ENCODE assay signal across 11 cellular contexts in genomic region chr5:159095882-159096554, GRCh38. TPM values are rescaled to one million over a fixed set of nuclear protein-coding genes. Genes with fewer than 3 reads are reported as not detected.
DNase-seq lines count a peak whose midpoint lies in the region; ATAC-seq, FAIRE-seq and TF ChIP-seq lines count a peak whose summit lies in the region.
"Had no signal": no experiment of that assay in that cellular context is flagged by ENCODE, and none has a peak within 500 bp of the region (broad histone marks: within the 10 kb centered on the region; RNA-seq: fewer than 3 reads in every experiment).

No MANE protein-coding gene starts in this region.

- H3K4me1 ChIP-seq in astrocyte (ENCODE audit: insufficient read depth, low read length) (peaks cover 16% of the 10 kb centered on the region), kidney (ENCODE audit: control insufficient read depth in 1 of 2, insufficient read depth in 1 of 2, low read depth in 1 of 2, low read length in 2 of 2) (peaks cover 0 to 12% of the 10 kb centered on the region in 2 donors)

- no peak for ATAC-seq in stimulated activated naive B cell treated with anti-CD40 and anti-IgM and Interleukin-4, amounts not matched to agents 10 μg/mL and 1 μg/mL and 100 μg/mL, for 72 hours (replicated peaks)
- no peak for ATAC-seq in GM19395 (IDR thresholded peaks at IDR 0.05; ENCODE audit: unreplicated experiment)

- H3K4me3 ChIP-seq in GM12875 (ENCODE audit: low read depth, low read length) (peak overlapping the region; percentile 30), astrocyte (ENCODE audit: insufficient read depth, low read depth, low read length) (no peak overlapping the region), kidney (ENCODE audit: low read length in 2 of 2) (peak overlapping the region in 1 of 2 donors; percentile 43)
- H3K4me3 ChIP-seq: cardiac muscle cell had no signal

- H3K79me2 ChIP-seq in astrocyte (ENCODE audit: insufficient read depth, low read length) = peaks cover 33% of the 10 kb centered on the region

- no peak for DNase-seq in astrocyte (ENCODE audit: low read depth)
- DNase-seq in kidney = peak; percentile 66
- no peak for DNase-seq in stimulated activated naive B cell treated with anti-CD40 and anti-IgM and Interleukin-4, amounts not matched to agents 10 μg/mL and 1 μg/mL and 100 μg/mL, for 72 hours
- no peak for DNase-seq in NK-92 treated with Interleukin-12 subunit alpha and Interleukin-12 subunit beta, amount 100 ng/mL, for 24 hours (lab: John Stamatoyannopoulos, UW)
- no peak for DNase-seq in frontal cortex (ENCODE audit: low spot score in 2 of 2)
- DNase-seq in NCI-H128 (lab: John Stamatoyannopoulos, UW; ENCODE audit: unreplicated experiment) = no peak
- DNase-seq: GOT3, NCI-H510A treated with DMSO at 0.1 percent for 48 hours had no signal

- FAIRE-seq in astrocyte (lab: Jason Lieb, UNC) (no peak), kidney (lab: Jason Lieb, UNC) (no peak), frontal cortex (lab: Jason Lieb, UNC) (no peak)

- no peaks in the 10 kb centered on the region for H3K9me3 ChIP-seq in astrocyte (ENCODE audit: insufficient read depth, low read depth, low read length)
- H3K9me3 ChIP-seq in kidney (ENCODE audit: control insufficient read depth in 1 of 2, low read length in 2 of 2) = no peaks in the 10 kb centered on the region

- peak overlapping the region; percentile 95 for H3K4me2 ChIP-seq in astrocyte (ENCODE audit: low read length)

- H3K27ac ChIP-seq in astrocyte (ENCODE audit: low read depth, low read length) (peak overlapping the region; percentile 65), kidney (ENCODE audit: low read depth in 2 of 2, low read length in 2 of 2) (peak overlapping the region in 1 of 2 donors; percentile 92)
- H3K27ac ChIP-seq: cardiac muscle cell had no signal

- no peak overlapping the region for H3K27ac Mint-ChIP-seq in astrocyte (ENCODE audit: unreplicated experiment)
- H3K27ac Mint-ChIP-seq in stimulated activated naive B cell treated with anti-CD40 and anti-IgM and Interleukin-4, amounts not matched to agents 10 μg/mL and 1 μg/mL and 100 μg/mL, for 72 hours = peak overlapping the region; percentile 95

- H3K36me3 Mint-ChIP-seq in astrocyte (ENCODE audit: low read depth, unreplicated experiment) = no peaks in the 10 kb centered on the region
- peaks cover 62 to 73% of the 10 kb centered on the region in 2 donors for H3K36me3 Mint-ChIP-seq in stimulated activated naive B cell treated with anti-CD40 and anti-IgM and Interleukin-4, amounts not matched to agents 10 μg/mL and 1 μg/mL and 100 μg/mL, for 72 hours

- peaks cover 49% of the 10 kb centered on the region for H3K27me3 Mint-ChIP-seq in astrocyte (ENCODE audit: low read depth, unreplicated experiment)
- H3K27me3 Mint-ChIP-seq in stimulated activated naive B cell treated with anti-CD40 and anti-IgM and Interleukin-4, amounts not matched to agents 10 μg/mL and 1 μg/mL and 100 μg/mL, for 72 hours = no peaks in the 10 kb centered on the region

- H2AFZ ChIP-seq in astrocyte (ENCODE audit: low read depth, low read length) = no peak overlapping the region

- intact Hi-C loops in kidney (cut with DNase I) = no loop called here

- H3K36me3 ChIP-seq in astrocyte (ENCODE audit: insufficient read depth, low read length) (no peaks in the 10 kb centered on the region), kidney (ENCODE audit: control insufficient read depth in 1 of 2, insufficient read depth in 2 of 2, low read length in 2 of 2) (no peaks in the 10 kb centered on the region)
- H3K36me3 ChIP-seq: cardiac muscle cell had no signal

- TF ChIP-seq CTCF in GM12875 (IDR thresholded peaks at IDR 0.05; ENCODE audit: borderline replicate concordance, insufficient read depth, low read depth, low read length) (no peak), astrocyte (IDR thresholded peaks at IDR 0.05; ENCODE audit: insufficient read depth, low read depth, low read length) (no peak), kidney (IDR thresholded peaks at IDR 0.05; ENCODE audit: borderline replicate concordance, extremely low read depth, insufficient read depth) (no peak)

- H3K27me3 ChIP-seq in astrocyte (ENCODE audit: insufficient read depth, low read length) = peaks cover 24% of the 10 kb centered on the region

- peaks cover 8% of the 10 kb centered on the region for H3K4me1 Mint-ChIP-seq in astrocyte (ENCODE audit: low read depth, unreplicated experiment)
- H3K4me1 Mint-ChIP-seq in stimulated activated naive B cell treated with anti-CD40 and anti-IgM and Interleukin-4, amounts not matched to agents 10 μg/mL and 1 μg/mL and 100 μg/mL, for 72 hours = peaks cover 43 to 62% of the 10 kb centered on the region in 2 donors

- H3K9ac ChIP-seq in astrocyte (ENCODE audit: low read length) (peak overlapping the region; percentile 89), kidney (ENCODE audit: low read length in 2 of 2) (peak overlapping the region in 1 of 2 donors; percentile 1)

- no peak overlapping the region for H3K4me3 Mint-ChIP-seq in astrocyte (ENCODE audit: unreplicated experiment)
- H3K4me3 Mint-ChIP-seq in stimulated activated naive B cell treated with anti-CD40 and anti-IgM and Interleukin-4, amounts not matched to agents 10 μg/mL and 1 μg/mL and 100 μg/mL, for 72 hours = peak overlapping the region; percentile 86 to 90

- H3K9me3 Mint-ChIP-seq in astrocyte (ENCODE audit: unreplicated experiment) = no peaks in the 10 kb centered on the region
- no peaks in the 10 kb centered on the region for H3K9me3 Mint-ChIP-seq in stimulated activated naive B cell treated with anti-CD40 and anti-IgM and Interleukin-4, amounts not matched to agents 10 μg/mL and 1 μg/mL and 100 μg/mL, for 72 hours

- peaks cover 4% of the 10 kb centered on the region for H4K20me1 ChIP-seq in astrocyte (ENCODE audit: insufficient read depth, low read length)

RNA-seq across cellular contexts. Expression of gene EBF1, which starts 3.7 kb away (rescaled TPM):
- total RNA-seq in astrocyte (2.0 and 2.5 TPM in 2 replicates), kidney (30.8 TPM), frontal cortex (6.1 TPM)
- 2.7 TPM for polyA plus RNA-seq in kidney (ENCODE audit: insufficient read depth, low read depth, low replicate concordance)
- polyA plus RNA-seq: cardiac muscle cell had no signal
